14 cellular contexts compared by ENCODE assay signal in genomic region chr20:35273449-35274171, GRCh38. TPM values are rescaled to one million over a fixed set of nuclear protein-coding genes. Genes with fewer than 3 reads are reported as not detected.
DNase-seq lines count a peak whose midpoint lies in the region; ATAC-seq and TF ChIP-seq lines count a peak whose summit lies in the region.
"Had no signal": no experiment of that assay in that cellular context is flagged by ENCODE, and none has a peak within 500 bp of the region (broad histone marks: within the 10 kb centered on the region; RNA-seq: fewer than 3 reads in every experiment).

No MANE protein-coding gene starts in this region.

- no peak overlapping the region for H3K4me3 Mint-ChIP-seq in effector memory CD8-positive, alpha-beta T cell
- peak overlapping the region; percentile 12 for H3K4me3 Mint-ChIP-seq in neural crest cell

- H3K4me3 ChIP-seq in left lung (no peak overlapping the region), foreskin fibroblast (ENCODE audit: low read depth in 1 of 2, low read length in 2 of 2) (no peak overlapping the region)
- H3K4me3 ChIP-seq: suprapubic skin had no signal

- H3K4me1 Mint-ChIP-seq in effector memory CD8-positive, alpha-beta T cell (ENCODE audit: low read depth in 2 of 2), result peaks cover 30 to 34% of the 10 kb centered on the region in 2 donors
- H3K4me1 Mint-ChIP-seq in neural crest cell, result peaks cover 15% of the 10 kb centered on the region

- peaks cover 35% of the 10 kb centered on the region for H3K36me3 Mint-ChIP-seq in effector memory CD8-positive, alpha-beta T cell (ENCODE audit: insufficient read depth)
- H3K36me3 Mint-ChIP-seq in neural crest cell (ENCODE audit: low read depth), result peaks cover 2% of the 10 kb centered on the region

- no peaks in the 10 kb centered on the region for H3K9me3 ChIP-seq in left lung
- H3K9me3 ChIP-seq: suprapubic skin had no signal

- intact Hi-C loops in left lung (cut with DNase I), result no loop called here

- DNase-seq in DMS 273 treated with DMSO at 0.1 percent for 48 hours (lab: John Stamatoyannopoulos, UW), result peak; percentile 92
- DNase-seq in NCI-H2196 (lab: John Stamatoyannopoulos, UW; ENCODE audit: unreplicated experiment), result peak; percentile 95
- no peak for DNase-seq in effector memory CD8-positive, alpha-beta T cell
- DNase-seq in neural crest cell (ENCODE audit: low read depth, low spot score), result no peak
- no peak for DNase-seq in NCI-H1417 treated with DMSO at 0.1 percent for 48 hours (lab: John Stamatoyannopoulos, UW)
- DNase-seq in left lung, result no peak
- DNase-seq in foreskin fibroblast, result no peak
- DNase-seq: effector CD4-positive, alpha-beta T cell; GOT3; NCI-H2029 treated with DMSO at 0.1 percent for 48 hours; retina had no signal

- H3K4me1 ChIP-seq in left lung, result peaks cover 12 to 23% of the 10 kb centered on the region in 2 donors

- H3K27me3 Mint-ChIP-seq in effector memory CD8-positive, alpha-beta T cell, result no peaks in the 10 kb centered on the region
- H3K27me3 Mint-ChIP-seq in neural crest cell (ENCODE audit: low read depth), result no peaks in the 10 kb centered on the region
- H3K27me3 Mint-ChIP-seq: IgD-negative memory B cell had no signal

- H3K27me3 ChIP-seq in left lung, result no peaks in the 10 kb centered on the region
- H3K27me3 ChIP-seq: suprapubic skin had no signal

- peaks cover 0 to 63% of the 10 kb centered on the region in 2 donors for H3K36me3 ChIP-seq in left lung

- no peak overlapping the region for H3K27ac ChIP-seq in left lung
- H3K27ac ChIP-seq: suprapubic skin had no signal

- H3K9me3 Mint-ChIP-seq in effector memory CD8-positive, alpha-beta T cell, result no peaks in the 10 kb centered on the region
- H3K9me3 Mint-ChIP-seq in neural crest cell, result no peaks in the 10 kb centered on the region
- H3K9me3 Mint-ChIP-seq: IgD-negative memory B cell had no signal

- H3K27ac Mint-ChIP-seq in effector memory CD8-positive, alpha-beta T cell, result peak overlapping the region; percentile 10 to 87
- no peak overlapping the region for H3K27ac Mint-ChIP-seq in neural crest cell (ENCODE audit: unreplicated experiment)

- TF ChIP-seq CTCF in neural crest cell (conservative IDR thresholded peaks at IDR 0.05) (no peak), left lung (IDR thresholded peaks at IDR 0.05) (no peak), foreskin fibroblast (IDR thresholded peaks at IDR 0.05; ENCODE audit: low read depth, low read length) (no peak)

- no peak for ATAC-seq in effector memory CD8-positive, alpha-beta T cell (replicated peaks)
- ATAC-seq in left lung, result no peak
- ATAC-seq: Panc1 had no signal

RNA-seq across cellular contexts. Expression of gene MMP24OS, which starts 4.3 kb away (rescaled TPM):
- total RNA-seq in neural crest cell (34.0 and 37.8 TPM in 2 replicates), left lung (100 to 1,000 TPM in 1 of 2 donors, 10 to 100 TPM in 1; 75.7 to 109 TPM)

RNA-seq across cellular contexts. Expression of gene EIF6, which starts 11.0 kb away (rescaled TPM):
- total RNA-seq in neural crest cell, result 112 and 116 TPM in 2 replicates
- 100 to 1,000 TPM in 1 of 2 donors, 10 to 100 TPM in 1; 96.9 to 110 TPM for total RNA-seq in left lung

RNA-seq across cellular contexts. Expression of gene FAM83C, which starts 18.6 kb away (rescaled TPM):
- total RNA-seq in neural crest cell (not detected in 2 replicates), left lung (not detected)

RNA-seq across cellular contexts. Expression of gene MMP24, which starts 47.1 kb away (rescaled TPM):
- total RNA-seq in neural crest cell (2.8 and 2.9 TPM in 2 replicates), left lung (10 to 100 TPM in 1 of 2 donors, 1 to 10 TPM in 1; 7.3 to 24.9 TPM)

Comparison
In these comparisons a context has a peak if more than half of its experiments do, and no peak if none do; other contexts are left out.
1. DNase-seq: peak in DMS 273 treated with DMSO at 0.1 percent for 48 hours (single experiment) and NCI-H2196 (single experiment); none in effector memory CD8-positive, alpha-beta T cell (0 of 3), neural crest cell (single experiment), NCI-H1417 treated with DMSO at 0.1 percent for 48 hours (single experiment), left lung (0 of 2) and foreskin fibroblast (0 of 2).